In genomic region chr19:3370214-3370720, GRCh38 we compare ENCODE assay signal across 11 cellular contexts. TPM values are rescaled to one million over a fixed set of nuclear protein-coding genes. Genes with fewer than 3 reads are reported as not detected.
DNase-seq lines count a peak whose midpoint lies in the region; ATAC-seq, FAIRE-seq and TF ChIP-seq lines count a peak whose summit lies in the region.
"Had no signal": no experiment of that assay in that cellular context is flagged by ENCODE, and none has a peak within 500 bp of the region (broad histone marks: within the 10 kb centered on the region; RNA-seq: fewer than 3 reads in every experiment).

No MANE protein-coding gene starts in this region.

- H3K4me2 ChIP-seq in K562 (ENCODE audit: insufficient read depth, low read length), result peak overlapping the region; percentile 91

- FAIRE-seq in K562 (lab: Jason Lieb, UNC), result no peak
- FAIRE-seq: bronchial epithelial cell had no signal

- no peak for TF ChIP-seq EP300 in K562 (IDR thresholded peaks at IDR 0.05; ENCODE audit: low read length)

- no peak for ATAC-seq in K562
- ATAC-seq in left lung, result no peak
- no peak for ATAC-seq in HG02852 (IDR thresholded peaks at IDR 0.05; ENCODE audit: unreplicated experiment)

- CTCF ChIA-PET in HEK293 (lab: Yijun Ruan, JAX) (interaction anchor here (0.6 to 0.7 kb wide), 2 partner anchors 20 to 64 kb away, joined by 4 to 7 read pairs; no protein-coding TSS in a partner anchor), K562 (lab: Yijun Ruan, JAX; ENCODE audit: low intra/inter-chr PET ratio) (interaction anchor here (0.7 kb wide), 1 partner anchor 163 kb away, joined by 3 read pairs; no protein-coding TSS in a partner anchor)

- peaks cover 97% of the 10 kb centered on the region for H3K79me2 ChIP-seq in K562 (ENCODE audit: control insufficient read depth, insufficient read depth, low read length)

- peaks cover 0 to 3% of the 10 kb centered on the region in 2 experiments; a peak in 1 of 3 replicates for H3K36me3 ChIP-seq in HEK293 (ENCODE audit: control insufficient read depth in 2 of 2, insufficient read depth in 1 of 2, low read length in 2 of 2)
- H3K36me3 ChIP-seq in K562 (ENCODE audit: control insufficient read depth, insufficient read depth, low read length), result peaks cover 41% of the 10 kb centered on the region; the same call in 2 of the 3 replicates
- no peaks in the 10 kb centered on the region for H3K36me3 ChIP-seq in left lung
- H3K36me3 ChIP-seq in stomach smooth muscle (ENCODE audit: control insufficient read depth in 2 of 2, insufficient read depth in 2 of 2, low read length in 2 of 2), result peaks cover 0 to 4% of the 10 kb centered on the region in 2 donors

- no peak for TF ChIP-seq RAD21 in K562 (CRISPR knock-in tag; conservative IDR thresholded peaks at IDR 0.05 in 1 of 2, IDR thresholded peaks at IDR 0.05 in 1 of 2)

- no peak overlapping the region for H3K4me3 ChIP-seq in HEK293 (ENCODE audit: low read depth, low read length)
- peak overlapping the region; percentile 73; the same call in 1 of the 2 replicates for H3K4me3 ChIP-seq in K562
- H3K4me3 ChIP-seq in left lung, result peak overlapping the region; percentile 25 to 82
- H3K4me3 ChIP-seq in stomach smooth muscle (ENCODE audit: low read length in 2 of 2), result peak overlapping the region; percentile 83 to 88

- 48% methylated on average over 12 of the region's 14 CpGs for WGBS in K562 (ENCODE audit: insufficient coverage, low coverage, missing lambda C conversion rate)

- in situ Hi-C loops in K562 (cut with MboI), result no loop called here

- intact Hi-C loops in K562 (cut with micrococcal nuclease) (no loop called here), left lung (cut with DNase I) (no loop called here)

- H3K9ac ChIP-seq in K562 (ENCODE audit: insufficient read depth in 1 of 2, low read depth in 2 of 2, low read length in 2 of 2), result peak overlapping the region; percentile 83 to 95; a peak in 3 of 4 replicates
- peak overlapping the region; percentile 74 to 98 for H3K9ac ChIP-seq in stomach smooth muscle (ENCODE audit: low read length in 2 of 2)

- H3K27me3 ChIP-seq in K562 (ENCODE audit: control insufficient read depth in 2 of 2, insufficient read depth in 2 of 2, low read length in 2 of 2) (no peaks in the 10 kb centered on the region; a peak in 1 of 5 replicates), left lung (no peaks in the 10 kb centered on the region), stomach smooth muscle (ENCODE audit: control insufficient read depth in 1 of 2, insufficient read depth in 2 of 2, low read length in 2 of 2) (no peaks in the 10 kb centered on the region)

- no TSS peak for BruUV-seq in K562 (replicated peaks; lab: Mats Ljungman, UMichigan)

- H4K20me1 ChIP-seq in K562 (replicated peaks; ENCODE audit: control insufficient read depth, insufficient read depth, low read length), result peaks cover 51% of the 10 kb centered on the region

- H2AFZ ChIP-seq in K562 (ENCODE audit: low read depth, low read length), result no peak overlapping the region

- H3K4me1 ChIP-seq in HEK293 (ENCODE audit: control insufficient read depth, insufficient read depth, low read length), result no peaks in the 10 kb centered on the region; the same call in 1 of the 2 replicates
- H3K4me1 ChIP-seq in K562 (replicated peaks in 1 of 2; ENCODE audit: control insufficient read depth in 2 of 2, insufficient read depth in 2 of 2, low read length in 2 of 2), result peaks cover 59 to 90% of the 10 kb centered on the region in 2 experiments
- H3K4me1 ChIP-seq in left lung, result peaks cover 23 to 75% of the 10 kb centered on the region in 2 donors
- peaks cover 66% of the 10 kb centered on the region for H3K4me1 ChIP-seq in stomach smooth muscle (ENCODE audit: control insufficient read depth, insufficient read depth, low read length)

- TF ChIP-seq CTCF in HEK293 (tag by site-specific recombination; IDR thresholded peaks at IDR 0.05), result no peak
- TF ChIP-seq CTCF in K562 (IDR thresholded peaks at IDR 0.05 in 2 of 3, conservative IDR thresholded peaks at IDR 0.05 in 1 of 3; ENCODE audit: insufficient read depth in 2 of 3, low read depth in 1 of 3, low read length in 3 of 3), result no peak
- TF ChIP-seq CTCF in left lung (IDR thresholded peaks at IDR 0.05), result no peak

- POLR2A ChIA-PET in HEK293 (lab: Yijun Ruan, JAX) (no interaction called here), K562 (lab: Yijun Ruan, JAX) (interaction anchor here (0.6 kb wide), 2 partner anchors 9 to 229 kb away, joined by 4 read pairs; no protein-coding TSS in a partner anchor)

- H3K9me1 ChIP-seq in K562 (ENCODE audit: control insufficient read depth, insufficient read depth, low read length), result peaks cover 13% of the 10 kb centered on the region

- DNase-seq in K562 (ENCODE audit: extremely low read depth in 1 of 4, low spot score in 3 of 4) (no peak), left lung (no peak), AG08396 (ENCODE audit: low spot score) (no peak), NCI-H82 treated with DMSO at 0.1 percent for 48 hours (lab: John Stamatoyannopoulos, UW; ENCODE audit: unreplicated experiment) (no peak)
- no peak for DNase-seq in activated effector memory CD4-positive, alpha-beta T cell treated with Interleukin-2 at 50 U/mL for 16 hours
- DNase-seq: NCI-H1105, T-helper 2 cell had no signal

- H3K9me3 ChIP-seq in HEK293 (ENCODE audit: control insufficient read depth, insufficient read depth, low read depth, low read length), result no peaks in the 10 kb centered on the region
- no peaks in the 10 kb centered on the region for H3K9me3 ChIP-seq in K562 (replicated peaks; ENCODE audit: control insufficient read depth, insufficient read depth, low read depth, low read length)
- H3K9me3 ChIP-seq in left lung, result no peaks in the 10 kb centered on the region
- no peaks in the 10 kb centered on the region for H3K9me3 ChIP-seq in stomach smooth muscle (ENCODE audit: control insufficient read depth in 2 of 2, low read length in 2 of 2)

- H3K27ac ChIP-seq in HEK293 (ENCODE audit: extremely low read depth, low read depth, low read length) (no peak overlapping the region), K562 (ENCODE audit: extremely low read depth, low read depth, low read length) (peak overlapping the region; percentile 97; the same call in 2 of the 3 replicates), left lung (peak overlapping the region; percentile 90 to 92), stomach smooth muscle (ENCODE audit: low read length) (peak overlapping the region; percentile 97)

- TF ChIP-seq POLR2A in K562 (conservative IDR thresholded peaks at IDR 0.05), result 0 out of 2 replicates have a peak, but pooled peaks have one; percentile 9

TF ChIP-seq in HEK293, 187 proteins besides CTCF, POLR2A, EP300 and RAD21 (continues in another document):
- TF ChIP-seq ZSCAN23 (tag by site-specific recombination; IDR thresholded peaks at IDR 0.05), result no peak
- 0 out of 2 replicates have a peak, but pooled peaks have one; percentile 2 for TF ChIP-seq GLIS2 (tag by site-specific recombination; IDR thresholded peaks at IDR 0.05)
- peak; percentile 100 for TF ChIP-seq PRDM1 (tag by site-specific recombination; IDR thresholded peaks at IDR 0.05)
- TF ChIP-seq ZNF202 (tag by site-specific recombination; IDR thresholded peaks at IDR 0.05; ENCODE audit: borderline replicate concordance), result 0 out of 2 replicates have a peak, but pooled peaks have one; percentile 7
- TF ChIP-seq ZNF596 (tag by site-specific recombination; IDR thresholded peaks at IDR 0.05), result peak; percentile 99

TF ChIP-seq in K562, 482 proteins besides CTCF, POLR2A, EP300 and RAD21 (continues in another document):
- TF ChIP-seq ZNF592 (IDR thresholded peaks at IDR 0.05), result no peak

RNA-seq across cellular contexts. Expression of gene NFIC, which starts 3.9 kb away (rescaled TPM):
- 66.4 and 156 TPM in 2 replicates for total RNA-seq in K562 (2011; cell fraction: chromatin; rRNA removed; ENCODE audit: low replicate concordance)
- 56.2 and 56.5 TPM in 2 replicates for total RNA-seq in K562 (2011; cell fraction: nucleolus; rRNA removed)
- 46.9 and 54.0 TPM in 2 replicates for total RNA-seq in K562 (2011; cell fraction: nucleoplasm; rRNA removed)
- total RNA-seq in K562 (2014; rRNA removed) (14.1 and 15.7 TPM in 2 replicates), K562 (2014; rRNA removed; fragmentation: Illumina TruSeq; extraction: Trizol) (3.0 and 3.7 TPM in 2 replicates), K562 (2015; rRNA removed; fragmentation: Illumina TruSeq; extraction: Trizol) (6.9 and 8.4 TPM in 2 replicates), K562 (2021) (57.3 and 62.1 TPM in 2 replicates), left lung (100 to 1,000 TPM; 138 to 163 TPM)
- polyA plus RNA-seq in K562 (2011; rRNA removed) (2.0 and 2.9 TPM in 2 replicates), K562 (2014; fragmentation: Illumina TruSeq; extraction: Trizol) (17.2 and 26.2 TPM in 2 replicates), K562 (2014; fragmentation: Nextera tagmentation; extraction: Ambion mirVana) (under 1 TPM; 0.71 to 0.99 TPM), K562 (2014; rRNA removed) (14.1 and 15.9 TPM in 2 replicates)
- 1.8 and 2.6 TPM in 2 replicates for polyA plus RNA-seq in K562 (2011; cell fraction: cytosol; rRNA removed)
- polyA plus RNA-seq in K562 (2011; cell fraction: nucleus; rRNA removed), result 13.2 and 19.2 TPM in 2 replicates
- polyA plus RNA-seq in K562 (2012), result 20.3 and 20.4 TPM in 2 replicates
- 4.0 and 4.7 TPM in 2 replicates for polyA minus RNA-seq in K562 (2011; rRNA and poly(A)+ RNA removed)
- polyA minus RNA-seq in K562 (2011; cell fraction: cytosol; rRNA and poly(A)+ RNA removed), result 14.5 and 19.9 TPM in 2 replicates
- polyA minus RNA-seq in K562 (2011; cell fraction: nucleus; rRNA and poly(A)+ RNA removed), result 16.6 and 19.5 TPM in 2 replicates

Comparison
In these comparisons a context has a peak if more than half of its experiments do, and no peak if none do; other contexts are left out.
1. Of the 44 proteins assayed by ChIP-seq in both K562 and HEK293: peak only in K562: ZBTB26; only in HEK293: ZNF398; in both: none; in neither: 42.